8 cellular contexts compared by ENCODE assay signal in the genomic region with DNA sequence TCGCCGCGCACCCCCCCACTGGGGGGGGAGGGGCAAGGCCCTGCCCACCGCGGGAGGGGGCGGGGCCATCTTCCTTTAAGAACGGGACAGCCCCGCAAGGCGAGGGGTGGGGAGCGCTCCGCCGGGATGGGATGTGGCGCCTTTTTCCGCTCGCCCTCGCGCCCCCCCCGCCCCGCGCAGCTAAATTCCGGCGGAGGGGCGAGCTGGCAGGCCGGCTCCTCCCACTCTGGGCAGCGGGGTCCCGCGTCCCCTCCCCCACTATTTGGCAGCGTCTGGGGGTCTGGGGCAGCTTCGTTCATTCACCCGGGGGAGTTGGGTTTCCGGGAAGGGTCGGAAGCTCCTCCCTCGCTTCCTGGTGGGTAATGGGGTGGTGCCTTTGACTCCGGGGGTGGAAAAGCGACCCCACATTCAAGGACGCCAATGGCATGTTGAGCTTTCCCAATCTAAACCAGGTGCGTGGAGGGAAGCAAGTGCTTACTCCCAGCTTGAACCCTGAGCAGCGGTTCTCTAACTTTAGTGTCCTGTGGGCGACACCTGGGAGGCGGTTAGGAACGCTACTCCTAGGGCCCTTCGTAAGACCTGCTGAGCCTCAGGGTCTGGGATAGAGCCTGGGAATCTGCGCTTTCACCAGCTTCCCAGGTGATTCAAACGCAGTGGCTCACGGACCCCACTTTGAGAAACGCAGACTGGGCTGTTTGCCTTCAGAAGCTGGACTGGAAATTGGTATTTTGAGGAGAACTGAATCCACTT. TPM values are rescaled to one million over a fixed set of nuclear protein-coding genes. Genes with fewer than 3 reads are reported as not detected.
DNase-seq lines count a peak whose midpoint lies in the region; ATAC-seq and TF ChIP-seq lines count a peak whose summit lies in the region.

No MANE protein-coding gene starts in this region.

- peaks cover 1% of the 10 kb centered on the region for H3K27me3 Mint-ChIP-seq in activated naive CD8-positive, alpha-beta T cell treated with anti-CD3 and anti-CD28 coated beads, Interleukin-2, amount 50 U/mL, for 24 hours

- H3K36me3 Mint-ChIP-seq in activated naive CD8-positive, alpha-beta T cell treated with anti-CD3 and anti-CD28 coated beads, Interleukin-2, amount 50 U/mL, for 24 hours (ENCODE audit: low read depth): peaks cover 28% of the 10 kb centered on the region

- no peaks in the 10 kb centered on the region for H3K27me3 ChIP-seq in SU-DHL-6 (ENCODE audit: low read length)

- DNase-seq in NCI-H2029 (lab: John Stamatoyannopoulos, UW) (peak; percentile 62), NCI-H2029 treated with DMSO at 0.1 percent for 48 hours (lab: John Stamatoyannopoulos, UW) (no peak), left cardiac atrium (peak; percentile 88), posterior vena cava (ENCODE audit: low spot score) (peak; percentile 92), ureter (ENCODE audit: low spot score) (peak; percentile 68)
- peak; percentile 65 for DNase-seq in Jurkat, Clone E6-1 (ENCODE audit: low read depth, low spot score)
- DNase-seq in activated naive CD8-positive, alpha-beta T cell treated with anti-CD3 and anti-CD28 coated beads, Interleukin-2, amount 50 U/mL, for 24 hours: peak; percentile 85

- no peaks in the 10 kb centered on the region for H3K9me3 ChIP-seq in SU-DHL-6 (ENCODE audit: insufficient read depth, low read length)

- peaks cover 76% of the 10 kb centered on the region for H3K4me1 Mint-ChIP-seq in activated naive CD8-positive, alpha-beta T cell treated with anti-CD3 and anti-CD28 coated beads, Interleukin-2, amount 50 U/mL, for 24 hours

- H3K9ac ChIP-seq in SU-DHL-6 (ENCODE audit: low read length): peak overlapping the region; percentile 90

- intact Hi-C loops in left cardiac atrium (cut with DNase I): no loop called here
- intact Hi-C loops in posterior vena cava (cut with DNase I): no loop called here

- no peak for TF ChIP-seq CTCF in SU-DHL-6 (IDR thresholded peaks at IDR 0.05; ENCODE audit: insufficient read depth, low read length, poor library complexity, severe bottlenecking)

- H3K27ac Mint-ChIP-seq in activated naive CD8-positive, alpha-beta T cell treated with anti-CD3 and anti-CD28 coated beads, Interleukin-2, amount 50 U/mL, for 24 hours: peak overlapping the region; percentile 89

- H3K9me2 ChIP-seq in SU-DHL-6 (replicated peaks; ENCODE audit: insufficient read depth, low read length): no peaks in the 10 kb centered on the region

- peak overlapping the region; percentile 85 for H3K27ac ChIP-seq in SU-DHL-6 (ENCODE audit: low read depth, low read length)

- no peaks in the 10 kb centered on the region; the same call in 1 of the 2 replicates for H4K20me1 ChIP-seq in SU-DHL-6 (ENCODE audit: low read depth, low read length)

- peak overlapping the region; percentile 95 for H3K4me3 Mint-ChIP-seq in activated naive CD8-positive, alpha-beta T cell treated with anti-CD3 and anti-CD28 coated beads, Interleukin-2, amount 50 U/mL, for 24 hours

- peaks cover 55% of the 10 kb centered on the region for H3K79me2 ChIP-seq in SU-DHL-6 (ENCODE audit: insufficient read depth, low read length)

- no peaks in the 10 kb centered on the region for H3K9me3 Mint-ChIP-seq in activated naive CD8-positive, alpha-beta T cell treated with anti-CD3 and anti-CD28 coated beads, Interleukin-2, amount 50 U/mL, for 24 hours

- H3K4me3 ChIP-seq in Jurkat, Clone E6-1 (ENCODE audit: low read length): peak overlapping the region; percentile 78
- peak overlapping the region; percentile 89 for H3K4me3 ChIP-seq in SU-DHL-6 (ENCODE audit: insufficient read depth, low read length, poor library complexity, severe bottlenecking)

- peaks cover 54% of the 10 kb centered on the region for H3F3A ChIP-seq in SU-DHL-6 (ENCODE audit: insufficient read depth)

- H3K36me3 ChIP-seq in SU-DHL-6 (ENCODE audit: low read length): peaks cover 4% of the 10 kb centered on the region; the same call in 1 of the 2 replicates

- H3K4me2 ChIP-seq in SU-DHL-6 (ENCODE audit: low read depth, low read length, poor library complexity, severe bottlenecking): peak overlapping the region; percentile 83

- H2AFZ ChIP-seq in SU-DHL-6 (ENCODE audit: low read depth, low read length, severe bottlenecking): no peak overlapping the region

- ATAC-seq in activated naive CD8-positive, alpha-beta T cell treated with anti-CD3 and anti-CD28 coated beads, Interleukin-2, amount 50 U/mL, for 24 hours: peak; percentile 8
- ATAC-seq in left cardiac atrium: peak; percentile 36 to 44

RNA-seq across cellular contexts. Expression of a gene that starts 0.9 kb away (rescaled TPM):
- polyA plus RNA-seq in Jurkat, Clone E6-1 (2012; ENCODE audit: insufficient read depth, insufficient read length): 71.0 TPM
- total RNA-seq in left cardiac atrium: 10 to 100 TPM; 32.1 to 49.0 TPM
- total RNA-seq in posterior vena cava: 10 to 100 TPM; 61.5 to 62.8 TPM
- total RNA-seq in ureter: 69.5 TPM
